ENCODE assay signal across 1 cellular context in genomic region chr5:176387384-176387925, GRCh38.
TF ChIP-seq lines count a peak whose summit lies in the region.

No MANE protein-coding gene starts in this region.

TF ChIP-seq in SK-N-SH treated with all-trans-retinoic acid at 6 μM for 48 hours, 23 proteins besides CTCF, POLR2A, EP300 and RAD21 (continued from another document):
- TF ChIP-seq TSHZ2 (CRISPR knock-in tag; IDR thresholded peaks at IDR 0.05): no peak
- no peak for TF ChIP-seq POU6F1 (CRISPR knock-in tag; IDR thresholded peaks at IDR 0.05; ENCODE audit: borderline replicate concordance, low read depth)
- no peak for TF ChIP-seq GLIS3 (CRISPR knock-in tag; IDR thresholded peaks at IDR 0.05)
- no peak for TF ChIP-seq ESRRG (CRISPR knock-in tag; IDR thresholded peaks at IDR 0.05)
- TF ChIP-seq ZNF565 (CRISPR knock-in tag; conservative IDR thresholded peaks at IDR 0.05; ENCODE audit: low read depth): no peak
- TF ChIP-seq PATZ1 (CRISPR knock-in tag; IDR thresholded peaks at IDR 0.05; ENCODE audit: borderline replicate concordance): no peak
- TF ChIP-seq ZNF8 (CRISPR knock-in tag; IDR thresholded peaks at IDR 0.05): no peak
- no peak for TF ChIP-seq CSRNP3 (CRISPR knock-in tag; IDR thresholded peaks at IDR 0.05)
- no peak for TF ChIP-seq ZNF70 (CRISPR knock-in tag; IDR thresholded peaks at IDR 0.05)
- TF ChIP-seq ISL1 (CRISPR knock-in tag; IDR thresholded peaks at IDR 0.05): no peak
- no peak for TF ChIP-seq ZFP30 (CRISPR knock-in tag; IDR thresholded peaks at IDR 0.05)
- TF ChIP-seq SNAI2 (CRISPR knock-in tag; IDR thresholded peaks at IDR 0.05): no peak
- TF ChIP-seq RARB (CRISPR knock-in tag; IDR thresholded peaks at IDR 0.05): no peak
- no peak for TF ChIP-seq OSR1 (CRISPR knock-in tag; IDR thresholded peaks at IDR 0.05)
- no peak for TF ChIP-seq BACH2 (CRISPR knock-in tag; IDR thresholded peaks at IDR 0.05; ENCODE audit: borderline replicate concordance)
- TF ChIP-seq PPARA (CRISPR knock-in tag; IDR thresholded peaks at IDR 0.05; ENCODE audit: borderline replicate concordance): no peak
- no peak for TF ChIP-seq TOX (CRISPR knock-in tag; IDR thresholded peaks at IDR 0.05; ENCODE audit: borderline replicate concordance)
- no peak for TF ChIP-seq ZC3H10 (CRISPR knock-in tag; IDR thresholded peaks at IDR 0.05)
- no peak for TF ChIP-seq TCF4 (CRISPR knock-in tag; IDR thresholded peaks at IDR 0.05; ENCODE audit: borderline replicate concordance)
